ENCODE assay signal across 20 cellular contexts in the genomic region with DNA sequence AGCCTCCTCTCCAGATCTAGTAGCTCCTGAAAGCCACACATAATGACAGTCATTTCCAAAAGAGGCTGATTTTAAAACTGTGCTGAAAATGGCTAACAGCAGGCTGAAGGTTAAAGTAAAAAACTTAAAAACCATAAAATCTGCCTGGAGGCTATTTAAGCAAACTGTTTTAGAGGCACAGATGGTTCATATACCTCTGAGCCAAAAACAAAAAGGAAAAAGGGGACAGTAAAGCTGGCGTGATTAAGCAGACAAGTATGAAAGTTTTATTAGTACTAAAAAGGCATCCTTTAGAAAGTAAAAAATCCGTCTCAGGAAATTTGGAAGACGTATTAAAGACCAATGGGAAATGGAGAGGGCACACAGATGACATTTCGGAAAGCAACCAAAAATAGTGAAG. TPM values are rescaled to one million over a fixed set of nuclear protein-coding genes. Genes with fewer than 3 reads are reported as not detected.
"Had no signal": no experiment of that assay in that cellular context is flagged by ENCODE, and none has a peak within 500 bp of the region (broad histone marks: within the 10 kb centered on the region; RNA-seq: fewer than 3 reads in every experiment).

No MANE protein-coding gene starts in this region.

- DNase-seq: activated CD4-positive, alpha-beta T cell treated with anti-CD3 and anti-CD28 coated beads for 36 hours; activated CD4-positive, alpha-beta T cell treated with anti-CD3 and anti-CD28 coated beads, Interleukin-2, amount 50 U/mL, for 4 hours; activated CD8-positive, alpha-beta memory T cell treated with anti-CD3 and anti-CD28 coated beads for 24 hours; activated CD8-positive, alpha-beta memory T cell treated with anti-CD3 and anti-CD28 coated beads, Interleukin-2, amount 50 U/mL, for 4 hours; activated naive CD4-positive, alpha-beta T cell; activated T-cell treated with anti-CD3 and anti-CD28 coated beads, Interleukin-2, amount 50 U/mL, for 24 hours; cerebellar nuclear complex; esophagus squamous epithelium; immature natural killer cell; small intestine; stimulated activated CD4-positive, alpha-beta T cell treated with anti-CD3 and anti-CD28 coated beads, Interleukin-2, amount 100 ng/mL, for 24 hours; stimulated activated naive CD8-positive, alpha-beta T cell treated with anti-CD3 and anti-CD28 coated beads, Interleukin-15, amount 100 ng/mL, for 72 hours; T-helper 9 cell; transverse colon; uterus had no signal

- ATAC-seq: activated CD4-positive, alpha-beta T cell treated with anti-CD3 and anti-CD28 coated beads for 36 hours; sciatic nerve; stimulated activated effector memory CD8-positive, alpha-beta T cell treated with anti-CD3 and anti-CD28 coated beads, Interleukin-12 subunit alpha, Interleukin-12 subunit beta, amount 100 ng/mL, for 72 hours; stimulated activated naive CD8-positive, alpha-beta T cell treated with anti-CD3 and anti-CD28 coated beads, Interleukin-15, amount 100 ng/mL, for 72 hours; WTC11 had no signal

- H3K36me3 ChIP-seq: breast epithelium, esophagus squamous epithelium, transverse colon, uterus had no signal

- H3K4me3 ChIP-seq: breast epithelium, coronary artery, esophagus squamous epithelium, transverse colon, uterus had no signal

- H3K4me1 ChIP-seq: breast epithelium, esophagus squamous epithelium, transverse colon, uterus had no signal

- H3K27me3 ChIP-seq: breast epithelium, esophagus squamous epithelium, transverse colon, uterus had no signal

- H3K9me3 ChIP-seq: breast epithelium, esophagus squamous epithelium, transverse colon, uterus had no signal

- H3K27ac ChIP-seq: breast epithelium, coronary artery, esophagus squamous epithelium had no signal

RNA-seq across cellular contexts. Expression of gene SOBP, which starts 55.8 kb away (rescaled TPM):
- polyA plus RNA-seq: immature natural killer cell had no signal
